ENCODE assay signal across 1 cellular context in genomic region chr7:32191296-32191695, GRCh38.
TF ChIP-seq lines count a peak whose summit lies in the region.

No MANE protein-coding gene starts in this region.

TF ChIP-seq in IMR-90, 13 proteins besides CTCF, POLR2A, EP300 and RAD21 (continued from another document):
- TF ChIP-seq USF2 (IDR thresholded peaks at IDR 0.05; ENCODE audit: low read depth, low read length) (no peak), MAZ (IDR thresholded peaks at IDR 0.05; ENCODE audit: borderline replicate concordance, low read depth, low read length) (no peak), RFX5 (IDR thresholded peaks at IDR 0.05; ENCODE audit: low read depth, low read length) (no peak), RCOR1 (IDR thresholded peaks at IDR 0.05; ENCODE audit: insufficient replicate concordance, low read length) (no peak), NFE2L2 (IDR thresholded peaks at IDR 0.05; ENCODE audit: low read depth, low read length) (no peak), ELK1 (IDR thresholded peaks at IDR 0.05; ENCODE audit: borderline replicate concordance, low read depth, low read length) (no peak), CHD1 (IDR thresholded peaks at IDR 0.05; ENCODE audit: low read depth, low read length) (no peak)
